Comparison of ENCODE assay signal across 18 cellular contexts in genomic region chrX:63101879-63102620, GRCh38.
"Had no signal": no experiment of that assay in that cellular context is flagged by ENCODE, and none has a peak within 500 bp of the region (broad histone marks: within the 10 kb centered on the region; RNA-seq: fewer than 3 reads in every experiment).

No MANE protein-coding gene starts in this region.

- H3K4me3 ChIP-seq: coronary artery, dorsolateral prefrontal cortex, esophagus muscularis mucosa, gastroesophageal sphincter, heart right ventricle, left lung, lung had no signal

- ATAC-seq: foreskin keratinocyte; gastroesophageal sphincter; heart right ventricle; left cardiac atrium; left lung; left ventricle myocardium superior; naive thymus-derived CD4-positive, alpha-beta T cell had no signal

- DNase-seq: dermis blood vessel endothelial cell; dorsolateral prefrontal cortex; effector CD4-positive, alpha-beta T cell; effector memory CD4-positive, alpha-beta T cell; foreskin keratinocyte; heart right ventricle; hippocampal formation; left cardiac atrium; left lung; left ventricle myocardium superior; mammary epithelial cell; mesendoderm; midbrain; naive thymus-derived CD4-positive, alpha-beta T cell had no signal

- H3K36me3 ChIP-seq: esophagus muscularis mucosa, gastroesophageal sphincter, heart right ventricle, left lung had no signal

- H3K4me1 ChIP-seq: esophagus muscularis mucosa, foreskin keratinocyte, gastroesophageal sphincter, heart right ventricle, left lung had no signal

- H3K27me3 ChIP-seq: esophagus muscularis mucosa, foreskin keratinocyte, gastroesophageal sphincter, left lung had no signal

- H3K27ac ChIP-seq: coronary artery, dorsolateral prefrontal cortex, esophagus muscularis mucosa, foreskin keratinocyte, gastroesophageal sphincter, heart right ventricle, left lung had no signal

- H3K9me3 ChIP-seq: left lung had no signal
